17 cellular contexts compared by ENCODE assay signal in genomic region chr11:108037636-108038035, GRCh38. TPM values are rescaled to one million over a fixed set of nuclear protein-coding genes. Genes with fewer than 3 reads are reported as not detected.
DNase-seq lines count a peak whose midpoint lies in the region; ATAC-seq and TF ChIP-seq lines count a peak whose summit lies in the region.
"Had no signal": no experiment of that assay in that cellular context is flagged by ENCODE, and none has a peak within 500 bp of the region (broad histone marks: within the 10 kb centered on the region; RNA-seq: fewer than 3 reads in every experiment).

No MANE protein-coding gene starts in this region.

- intact Hi-C loops in gastrocnemius medialis (cut with DNase I; ENCODE audit: low total_unique reads) (loop anchor here (10.0 kb wide), 1 partner anchor 333 kb away; no protein-coding TSS in a partner anchor), sigmoid colon (cut with DNase I) (no loop called here)
- intact Hi-C loops in naive thymus-derived CD4-positive, alpha-beta T cell (cut with micrococcal nuclease) = no loop called here

- H3K4me1 Mint-ChIP-seq in naive thymus-derived CD4-positive, alpha-beta T cell = peaks cover 2 to 17% (median 8%) of the 10 kb centered on the region in 7 donors

- H4K20me1 ChIP-seq in GM23248 (ENCODE audit: insufficient read depth) (0 out of 2 replicates have a peak, but pooled peaks cover 10% of the 10 kb centered on the region), osteoblast (ENCODE audit: insufficient read depth, low read length) (peaks cover 20% of the 10 kb centered on the region)

- no peaks in the 10 kb centered on the region for H3K9me3 Mint-ChIP-seq in naive thymus-derived CD4-positive, alpha-beta T cell

- DNase-seq in AG20443 (ENCODE audit: low spot score) (peak; percentile 55), GM23248 (peak; percentile 41), fibroblast of peridontal ligament (ENCODE audit: extremely low read depth) (peak; percentile 72), gastrocnemius medialis (no peak), osteoblast (ENCODE audit: insufficient read length, low spot score, missing footprints) (no peak), sigmoid colon (no peak)
- no peak for DNase-seq in naive thymus-derived CD4-positive, alpha-beta T cell
- DNase-seq: ACHN, DMS153, Karpas-422, NCI-H187 treated with DMSO at 0.1 percent for 48 hours, NCI-H2171, NCI-H82, SK-N-SH had no signal

- no peak overlapping the region for H3K9ac ChIP-seq in GM23248
- H3K9ac ChIP-seq: SK-N-SH had no signal

- peaks cover 10% of the 10 kb centered on the region for H3K4me1 ChIP-seq in GM23248 (ENCODE audit: insufficient read depth)
- peaks cover 41 to 43% of the 10 kb centered on the region in 2 donors for H3K4me1 ChIP-seq in gastrocnemius medialis
- no peaks in the 10 kb centered on the region for H3K4me1 ChIP-seq in naive thymus-derived CD4-positive, alpha-beta T cell (ENCODE audit: control insufficient read depth in 2 of 2, insufficient read depth in 2 of 2, low read length in 2 of 2)
- no peaks in the 10 kb centered on the region for H3K4me1 ChIP-seq in osteoblast (ENCODE audit: insufficient read depth, low read length)
- peaks cover 0 to 35% (median 16%) of the 10 kb centered on the region in 4 donors for H3K4me1 ChIP-seq in sigmoid colon

- H3K9me3 ChIP-seq in GM23248 (ENCODE audit: low read depth) (no peaks in the 10 kb centered on the region), gastrocnemius medialis (no peaks in the 10 kb centered on the region), osteoblast (ENCODE audit: low read depth, low read length) (no peaks in the 10 kb centered on the region), sigmoid colon (no peaks in the 10 kb centered on the region)
- H3K9me3 ChIP-seq in naive thymus-derived CD4-positive, alpha-beta T cell (ENCODE audit: control insufficient read depth in 2 of 3, low read length in 3 of 3) = no peaks in the 10 kb centered on the region
- H3K9me3 ChIP-seq: SK-N-SH had no signal

- H3K4me3 ChIP-seq in GM23248 (no peak overlapping the region), gastrocnemius medialis (no peak overlapping the region), osteoblast (ENCODE audit: insufficient read depth, low read length) (no peak overlapping the region), sigmoid colon (no peak overlapping the region)
- no peak overlapping the region for H3K4me3 ChIP-seq in naive thymus-derived CD4-positive, alpha-beta T cell (ENCODE audit: low read length)

- H3K27me3 Mint-ChIP-seq in naive thymus-derived CD4-positive, alpha-beta T cell = no peaks in the 10 kb centered on the region

- TF ChIP-seq POLR2A in gastrocnemius medialis (IDR thresholded peaks at IDR 0.05) (no peak), sigmoid colon (IDR thresholded peaks at IDR 0.05) (no peak)

- in situ Hi-C loops in GM23248 (cut with MboI) (no loop called here), gastrocnemius medialis (cut with MboI; ENCODE audit: low sequenced_read_pairs in 4 of 4) (no loop called here)

- H3K27me3 ChIP-seq in GM23248 (replicated peaks; ENCODE audit: insufficient read depth) = no peaks in the 10 kb centered on the region
- no peaks in the 10 kb centered on the region for H3K27me3 ChIP-seq in gastrocnemius medialis
- H3K27me3 ChIP-seq in naive thymus-derived CD4-positive, alpha-beta T cell (ENCODE audit: control insufficient read depth in 2 of 2, insufficient read depth in 2 of 2, low read length in 2 of 2) = no peaks in the 10 kb centered on the region
- no peaks in the 10 kb centered on the region for H3K27me3 ChIP-seq in osteoblast (ENCODE audit: insufficient read depth, low read length)
- no peaks in the 10 kb centered on the region for H3K27me3 ChIP-seq in sigmoid colon

- no peaks in the 10 kb centered on the region for H3K9me2 ChIP-seq in GM23248 (ENCODE audit: insufficient read depth)
- H3K9me2 ChIP-seq: SK-N-SH had no signal

- no peak overlapping the region for H2AFZ ChIP-seq in GM23248
- no peak overlapping the region for H2AFZ ChIP-seq in osteoblast (ENCODE audit: low read length)

- H3F3A ChIP-seq in GM23248 (ENCODE audit: insufficient read depth) = peaks cover 12% of the 10 kb centered on the region

- H3K36me3 Mint-ChIP-seq in naive thymus-derived CD4-positive, alpha-beta T cell = peaks cover 0 to 58% (median 25%) of the 10 kb centered on the region in 5 donors

- H3K27ac ChIP-seq in GM23248 = no peak overlapping the region
- peak overlapping the region; percentile 67 to 81 (median 72) for H3K27ac ChIP-seq in gastrocnemius medialis
- H3K27ac ChIP-seq in naive thymus-derived CD4-positive, alpha-beta T cell (ENCODE audit: low read depth, low read length) = no peak overlapping the region
- no peak overlapping the region for H3K27ac ChIP-seq in osteoblast (ENCODE audit: low read depth, low read length)
- H3K27ac ChIP-seq in sigmoid colon = no peak overlapping the region
- H3K27ac ChIP-seq: C4-2B had no signal

- H3K4me2 ChIP-seq in GM23248 (ENCODE audit: unreplicated experiment) (no peak overlapping the region), osteoblast (ENCODE audit: insufficient read depth, low read length) (no peak overlapping the region)
- H3K4me2 ChIP-seq: SK-N-SH had no signal

- POLR2A ChIA-PET in naive thymus-derived CD4-positive, alpha-beta T cell (lab: Charles Lee) = no interaction called here

- no peak overlapping the region for H3K4me3 Mint-ChIP-seq in naive thymus-derived CD4-positive, alpha-beta T cell

- no peak for ATAC-seq in gastrocnemius medialis
- no peak for ATAC-seq in naive thymus-derived CD4-positive, alpha-beta T cell
- ATAC-seq: Panc1, Right ventricle myocardium inferior had no signal

- no peak for TF ChIP-seq CTCF in gastrocnemius medialis (IDR thresholded peaks at IDR 0.05 in 4 of 5, conservative IDR thresholded peaks at IDR 0.05 in 1 of 5)
- TF ChIP-seq CTCF in osteoblast (IDR thresholded peaks at IDR 0.05; ENCODE audit: extremely low read depth, low read depth, low read length) = no peak
- TF ChIP-seq CTCF in sigmoid colon (IDR thresholded peaks at IDR 0.05) = no peak

- TF ChIP-seq EP300 in sigmoid colon (IDR thresholded peaks at IDR 0.05) = no peak

- H3K36me3 ChIP-seq in GM23248 (ENCODE audit: low read depth) = no peaks in the 10 kb centered on the region
- no peaks in the 10 kb centered on the region for H3K36me3 ChIP-seq in gastrocnemius medialis
- peaks cover 0 to 35% (median 13%) of the 10 kb centered on the region in 3 experiments for H3K36me3 ChIP-seq in naive thymus-derived CD4-positive, alpha-beta T cell (ENCODE audit: control insufficient read depth in 2 of 3, insufficient read depth in 3 of 3, low read length in 3 of 3)
- peaks cover 23% of the 10 kb centered on the region for H3K36me3 ChIP-seq in osteoblast (ENCODE audit: insufficient read depth, low read length)
- peaks cover 0 to 22% (median 2%) of the 10 kb centered on the region in 4 donors for H3K36me3 ChIP-seq in sigmoid colon

- peaks cover 96% of the 10 kb centered on the region for H3K79me2 ChIP-seq in GM23248 (ENCODE audit: insufficient read depth)
- peaks cover 67% of the 10 kb centered on the region for H3K79me2 ChIP-seq in osteoblast (ENCODE audit: insufficient read depth, low read length)

- CTCF ChIA-PET in naive thymus-derived CD4-positive, alpha-beta T cell (lab: Charles Lee) = interaction anchor here (0.6 to 0.7 kb wide), 2 partner anchors 59 to 712 kb away, joined by 3 to 5 read pairs; no protein-coding TSS in a partner anchor

- WGBS in GM23248 (ENCODE audit: low coverage in 1 of 2, low lambda C conversion rate in 2 of 2, missing lambda C conversion rate in 2 of 2), 2 experiments = 42 to 43% methylated on average over 6 of the region's 6 CpGs
- 63 to 78% methylated on average over 6 of the region's 6 CpGs for WGBS in sigmoid colon, 2 donors

- H3K27ac Mint-ChIP-seq in naive thymus-derived CD4-positive, alpha-beta T cell = no peak overlapping the region

RNA-seq across cellular contexts. Expression of gene CUL5, which starts 28.9 kb away (rescaled TPM):
- total RNA-seq in GM23248 (2014; rRNA removed; shearing (Covaris generic)) = 24.4 and 37.5 TPM in 2 replicates
- polyA plus RNA-seq in GM23248 (2016; fragmentation: Nextera tagmentation; extraction: Ambion mirVana) (29.5 and 31.3 TPM in 2 replicates), sigmoid colon (1 to 10 TPM; 7.1 to 9.5 (median 7.2) TPM)
- total RNA-seq in gastrocnemius medialis (10 to 100 TPM; 40.6 to 83.5 (median 66.5) TPM), osteoblast (44.5 and 45.2 TPM in 2 replicates), sigmoid colon (10 to 100 TPM; 26.5 to 33.7 (median 29.6) TPM)
- total RNA-seq in naive thymus-derived CD4-positive, alpha-beta T cell = 10 to 100 TPM; 32.3 to 59.7 (median 39.2) TPM
- 10 to 100 TPM; 38.3 to 40.7 TPM for polyA plus RNA-seq in naive thymus-derived CD4-positive, alpha-beta T cell

Comparison
In these comparisons a context has a peak if more than half of its experiments do, and no peak if none do; other contexts are left out.
1. DNase-seq: peak in AG20443 (single experiment), GM23248 (single experiment) and fibroblast of peridontal ligament (single experiment); none in gastrocnemius medialis (0 of 2), naive thymus-derived CD4-positive, alpha-beta T cell (0 of 9), osteoblast (single experiment) and sigmoid colon (single experiment).
2. H3K27ac ChIP-seq: peak in gastrocnemius medialis (4 of 4); none in GM23248 (single experiment), naive thymus-derived CD4-positive, alpha-beta T cell (single experiment), osteoblast (single experiment) and sigmoid colon (0 of 4).